ENCODE assay signal across 34 cellular contexts in the genomic region with DNA sequence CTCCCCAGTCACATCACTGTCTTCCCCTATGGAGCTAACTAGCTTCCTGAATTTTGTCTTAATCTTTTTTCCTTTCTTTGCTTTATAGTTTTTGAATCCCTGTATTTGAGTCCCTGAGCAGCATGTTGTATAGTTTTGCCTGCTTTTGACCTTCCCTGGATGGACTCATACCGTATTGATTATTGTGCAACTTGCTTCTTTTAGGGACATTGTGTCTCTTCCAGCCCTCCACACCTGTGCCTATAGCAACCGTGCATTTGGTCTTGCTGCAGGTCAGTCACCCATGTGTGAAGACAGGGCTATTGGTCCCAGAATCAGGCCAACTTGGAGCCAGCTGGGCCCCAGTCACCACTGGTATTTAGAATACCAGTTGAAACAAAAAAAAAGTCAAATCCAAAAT.
"Had no signal": no experiment of that assay in that cellular context is flagged by ENCODE, and none has a peak within 500 bp of the region (broad histone marks: within the 10 kb centered on the region; RNA-seq: fewer than 3 reads in every experiment).

No MANE protein-coding gene starts in this region.

- DNase-seq: activated CD4-positive, alpha-beta memory T cell treated with anti-CD3 and anti-CD28 coated beads, Interleukin-2, amount 10 ng/mL, durations not matched to agents 7 days and 5 days; activated CD4-positive, alpha-beta T cell treated with anti-CD3 and anti-CD28 coated beads for 1 hour; activated CD4-positive, alpha-beta T cell treated with anti-CD3 and anti-CD28 coated beads for 36 hours; activated CD4-positive, alpha-beta T cell treated with anti-CD3 and anti-CD28 coated beads for 48 hours; activated CD4-positive, alpha-beta T cell treated with anti-CD3 and anti-CD28 coated beads, Interleukin-2, amount 10 ng/mL, durations not matched to agents 7 days and 5 days; activated CD4-positive, alpha-beta T cell treated with anti-CD3 and anti-CD28 coated beads, Interleukin-2, amount 50 U/mL, for 48 hours; activated CD4-positive, CD25-positive, alpha-beta regulatory T cell; activated CD8-positive, alpha-beta memory T cell treated with anti-CD3 and anti-CD28 coated beads for 24 hours; activated CD8-positive, alpha-beta memory T cell treated with anti-CD3 and anti-CD28 coated beads, Interleukin-2, amount 10 ng/mL, durations not matched to agents 7 days and 5 days; activated CD8-positive, alpha-beta T cell treated with anti-CD3 and anti-CD28 coated beads, Interleukin-2, amount 10 ng/mL, durations not matched to agents 7 days and 5 days; activated effector memory CD4-positive, alpha-beta T cell treated with anti-CD3 and anti-CD28 coated beads, Interleukin-2, amount 50 U/mL, for 16 hours; activated naive CD4-positive, alpha-beta T cell treated with anti-CD3 and anti-CD28 coated beads, Interleukin-2, amount 10 ng/mL, durations not matched to agents 7 days and 5 days; activated naive CD4-positive, alpha-beta T cell treated with Interleukin-2 at 50 U/mL for 16 hours; activated naive CD8-positive, alpha-beta T cell treated with anti-CD3 and anti-CD28 coated beads, Interleukin-2, amount 10 ng/mL, durations not matched to agents 7 days and 5 days; activated naive CD8-positive, alpha-beta T cell treated with anti-CD3 and anti-CD28 coated beads, Interleukin-2, amount 50 U/mL, for 24 hours; activated T-cell treated with anti-CD3 and anti-CD28 coated beads for 4 hours; activated T-cell treated with anti-CD3 and anti-CD28 coated beads, Interleukin-2, amount 50 U/mL, for 1 hour; activated T-cell treated with anti-CD3 and anti-CD28 coated beads, Interleukin-2, amount 50 U/mL, for 4 hours; activated T-cell treated with anti-CD3 and anti-CD28 coated beads, Interleukin-2, amount 50 U/mL, for 72 hours; amygdala; anterior cingulate cortex; caudate nucleus; cerebellar nuclear complex; T-helper 1 cell; T-helper 2 cell; T-helper 9 cell; WERI-Rb-1 had no signal

- H3K9me3 ChIP-seq: ascending aorta had no signal

- H3K27me3 ChIP-seq: ascending aorta, cardiac muscle cell had no signal

- H3K4me3 ChIP-seq: ascending aorta, cardiac muscle cell had no signal

- ATAC-seq: activated CD4-positive, alpha-beta T cell treated with anti-CD3 and anti-CD28 coated beads for 36 hours; activated CD4-positive, CD25-positive, alpha-beta regulatory T cell treated with anti-CD3 and anti-CD28 coated beads, Interleukin-2, amount 50 U/mL, for 24 hours; activated CD8-positive, alpha-beta memory T cell treated with anti-CD3 and anti-CD28 coated beads, Interleukin-2, amount 10 ng/mL, durations not matched to agents 7 days and 5 days; activated CD8-positive, alpha-beta T cell treated with anti-CD3 and anti-CD28 coated beads, Interleukin-2, amount 10 ng/mL, durations not matched to agents 7 days and 5 days; activated naive CD8-positive, alpha-beta T cell treated with anti-CD3 and anti-CD28 coated beads, Interleukin-2, amount 50 U/mL, for 24 hours; activated T-cell treated with anti-CD3 and anti-CD28 coated beads, Interleukin-2, amount 50 U/mL, for 4 hours; activated T-cell treated with anti-CD3 and anti-CD28 coated beads, Interleukin-2, amount 50 U/mL, for 72 hours; activated T-helper 17 cell treated with anti-CD3 and anti-CD28 coated beads, Interleukin-2, amount 50 U/mL, for 72 hours; WTC11 had no signal

- FAIRE-seq: bronchial epithelial cell, TTC549 had no signal

- H3K27ac ChIP-seq: ascending aorta, cardiac muscle cell, WERI-Rb-1 had no signal

- H3K36me3 ChIP-seq: ascending aorta, cardiac muscle cell, WERI-Rb-1 had no signal

- H3K4me1 ChIP-seq: ascending aorta had no signal
